In the genomic region with DNA sequence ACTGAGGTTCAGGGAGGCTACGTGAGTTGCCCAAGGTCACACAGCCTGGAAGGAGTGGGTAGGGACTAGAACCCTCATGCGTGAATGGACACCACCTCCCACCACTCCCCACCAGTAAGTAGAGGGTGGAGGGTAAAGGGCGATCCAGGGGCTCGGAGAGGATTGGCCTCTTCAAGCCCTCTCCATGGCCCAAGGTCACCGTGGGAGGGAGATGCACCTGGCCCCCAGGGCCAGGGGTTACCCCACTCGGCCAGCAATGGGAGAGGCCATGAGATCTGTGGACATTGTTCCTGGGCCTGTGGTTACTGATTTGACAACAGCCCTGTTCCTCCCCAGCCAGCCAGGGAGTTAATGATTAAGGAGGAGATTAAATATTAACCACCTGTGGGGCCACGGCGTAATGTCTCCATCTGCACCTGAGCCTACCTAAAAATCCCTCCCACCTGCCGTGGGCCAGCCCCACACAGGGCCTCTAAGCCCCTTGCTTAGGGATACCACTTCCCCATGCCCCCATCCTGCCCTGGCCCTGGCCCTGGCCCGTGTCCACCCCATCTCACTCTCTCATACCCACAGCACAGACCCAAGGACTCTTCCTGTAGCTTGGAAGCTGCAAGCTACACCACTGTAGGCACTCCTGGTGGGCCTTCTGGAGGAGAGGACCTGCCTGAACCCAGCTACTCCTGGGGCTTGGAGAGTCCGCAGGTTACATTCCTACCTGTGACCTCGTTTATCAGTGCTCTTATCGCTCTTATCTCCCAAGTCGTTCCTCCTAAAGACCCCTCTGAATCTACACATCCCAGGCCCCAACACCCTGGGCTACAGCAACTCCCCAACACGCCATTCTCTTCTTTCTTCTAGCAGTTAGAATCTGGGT, we compare ENCODE assay signal across 8 cellular contexts. TPM values are rescaled to one million over a fixed set of nuclear protein-coding genes. Genes with fewer than 3 reads are reported as not detected.
DNase-seq lines count a peak whose midpoint lies in the region; ATAC-seq and TF ChIP-seq lines count a peak whose summit lies in the region.

No MANE protein-coding gene starts in this region.

- H3K4me1 ChIP-seq in CD8-positive, alpha-beta T cell (ENCODE audit: insufficient read depth, low read length) = peaks cover 65% of the 10 kb centered on the region
- H3K4me1 ChIP-seq in right lobe of liver = peaks cover 0 to 42% (median 12%) of the 10 kb centered on the region in 4 donors

- CTCF ChIA-PET in CD8-positive, alpha-beta T cell (lab: Charles Lee) = interaction anchor here (0.6 to 4.2 kb wide), 12 partner anchors 16 to 67 kb away, joined by 3 to 21 read pairs (median 6); no protein-coding TSS in a partner anchor

- 30% methylated on average over 12 of the region's 15 CpGs for WGBS in right lobe of liver (ENCODE audit: insufficient coverage, low coverage, low lambda C conversion rate, missing lambda C conversion rate)
- 83 to 88% methylated on average over 15 of the region's 15 CpGs for WGBS in lower leg skin, 2 donors

- no peaks in the 10 kb centered on the region for H3K27me3 Mint-ChIP-seq in CD8-positive, alpha-beta T cell (ENCODE audit: low read depth)

- no peak for TF ChIP-seq CTCF in CD8-positive, alpha-beta T cell (IDR thresholded peaks at IDR 0.05)
- no peak for TF ChIP-seq CTCF in right lobe of liver (IDR thresholded peaks at IDR 0.05)
- TF ChIP-seq CTCF in lower leg skin (IDR thresholded peaks at IDR 0.05) = no peak

- H3K27me3 ChIP-seq in CD8-positive, alpha-beta T cell (ENCODE audit: insufficient read depth, low read length) = no peaks in the 10 kb centered on the region
- H3K27me3 ChIP-seq in right lobe of liver = no peaks in the 10 kb centered on the region

- no peaks in the 10 kb centered on the region for H3K36me3 ChIP-seq in CD8-positive, alpha-beta T cell (ENCODE audit: insufficient read depth, low read length)
- no peaks in the 10 kb centered on the region for H3K36me3 ChIP-seq in right lobe of liver

- peak overlapping the region; percentile 68 for H3K27ac ChIP-seq in CD8-positive, alpha-beta T cell (ENCODE audit: low read depth, low read length)
- peak overlapping the region; percentile 56 to 87 (median 78) for H3K27ac ChIP-seq in right lobe of liver

- H3K4me1 Mint-ChIP-seq in CD8-positive, alpha-beta T cell (ENCODE audit: low read depth) = peaks cover 61% of the 10 kb centered on the region

- H3K9me3 Mint-ChIP-seq in CD8-positive, alpha-beta T cell = no peaks in the 10 kb centered on the region

- no peak for DNase-seq in CD8-positive, alpha-beta T cell
- DNase-seq in KG1 (lab: John Stamatoyannopoulos, UW) = peak; percentile 25
- DNase-seq in right lobe of liver = peak; percentile 74 to 94 (median 90)
- no peak for DNase-seq in NCI-H2029 (lab: John Stamatoyannopoulos, UW)
- no peak for DNase-seq in lower leg skin (ENCODE audit: low spot score in 2 of 2)
- no peak for DNase-seq in activated CD4-positive, CD25-positive, alpha-beta regulatory T cell (lab: John Stamatoyannopoulos, UW)
- DNase-seq in NCI-H1105 (lab: John Stamatoyannopoulos, UW) = no peak

- peak overlapping the region; percentile 83 for H3K4me3 Mint-ChIP-seq in CD8-positive, alpha-beta T cell

- peak overlapping the region; percentile 98 for H3K27ac Mint-ChIP-seq in CD8-positive, alpha-beta T cell

- POLR2A ChIA-PET in CD8-positive, alpha-beta T cell (lab: Charles Lee) = interaction anchor here (0.6 to 8.1 kb wide), 17 partner anchors 15 to 65 kb away, joined by 3 to 143 read pairs (median 6); a partner anchor contains a TSS

- H3K36me3 Mint-ChIP-seq in CD8-positive, alpha-beta T cell = no peaks in the 10 kb centered on the region

- no peaks in the 10 kb centered on the region for H3K9me3 ChIP-seq in CD8-positive, alpha-beta T cell (ENCODE audit: low read length)
- no peaks in the 10 kb centered on the region for H3K9me3 ChIP-seq in right lobe of liver

- intact Hi-C loops in CD8-positive, alpha-beta T cell (cut with DNase I, micrococcal nuclease) = no loop called here
- intact Hi-C loops in right lobe of liver (cut with DNase I) (no loop called here), lower leg skin (cut with DNase I; ENCODE audit: low total_unique reads) (no loop called here)

- TF ChIP-seq POLR2A in right lobe of liver (IDR thresholded peaks at IDR 0.05) (no peak), lower leg skin (IDR thresholded peaks at IDR 0.05) (no peak)

- peak; percentile 0 for ATAC-seq in CD8-positive, alpha-beta T cell
- peak; percentile 53 for ATAC-seq in GM21390 (IDR thresholded peaks at IDR 0.05; ENCODE audit: unreplicated experiment)
- peak; percentile 82 to 93 (median 86) for ATAC-seq in right lobe of liver

- H3K4me3 ChIP-seq in CD8-positive, alpha-beta T cell (ENCODE audit: low read depth, low read length) = peak overlapping the region; percentile 52
- H3K4me3 ChIP-seq in right lobe of liver (peak overlapping the region in 2 of 3 donors; percentile 10 to 37), lower leg skin (ENCODE audit: low read depth, poor library complexity, severe bottlenecking) (no peak overlapping the region)

RNA-seq across cellular contexts. Expression of a gene that starts 32.2 kb away (rescaled TPM):
- total RNA-seq in CD8-positive, alpha-beta T cell = 1,000 to 10,000 TPM; 1,270 to 1,311 TPM
- total RNA-seq in right lobe of liver (10 to 100 TPM; 20.8 to 50.0 (median 33.6) TPM), lower leg skin (100 to 1,000 TPM; 137 to 329 (median 147) TPM)

Comparison
In these comparisons a context has a peak if more than half of its experiments do, and no peak if none do; other contexts are left out.
1. ATAC-seq: peak in every context shown above with its lines; median percentile 86 in right lobe of liver; 53 in GM21390; 0 in CD8-positive, alpha-beta T cell.
2. DNase-seq: peak in KG1 (single experiment) and right lobe of liver (3 of 3); none in CD8-positive, alpha-beta T cell (0 of 7), NCI-H2029 (single experiment), lower leg skin (0 of 2), activated CD4-positive, CD25-positive, alpha-beta regulatory T cell (0 of 4) and NCI-H1105 (single experiment).